ENCODE assay signal across 1 cellular context in the genomic region with DNA sequence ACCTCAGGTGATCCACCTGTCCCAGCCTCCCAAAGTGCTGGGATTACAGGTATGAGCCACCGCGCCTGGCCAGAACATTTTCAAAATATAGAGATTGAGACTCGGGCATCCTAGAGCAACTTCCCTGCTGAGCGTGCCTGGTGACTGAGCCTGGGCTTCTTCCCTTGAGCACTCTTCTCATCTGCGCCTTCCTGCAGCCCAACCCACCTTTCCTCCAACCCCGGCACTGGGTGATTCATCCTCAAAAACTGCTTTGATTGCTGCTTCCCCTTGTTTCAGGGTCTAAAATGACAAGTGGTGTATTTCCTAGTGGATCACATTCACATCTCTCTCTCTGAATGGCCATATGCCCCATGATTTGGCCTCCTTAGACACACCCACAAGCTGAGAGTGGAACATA.
TF ChIP-seq lines count a peak whose summit lies in the region.

No MANE protein-coding gene starts in this region.

TF ChIP-seq in IMR-90, 13 proteins besides CTCF, POLR2A, EP300 and RAD21 (continued from another document):
- TF ChIP-seq, protein P1, sequence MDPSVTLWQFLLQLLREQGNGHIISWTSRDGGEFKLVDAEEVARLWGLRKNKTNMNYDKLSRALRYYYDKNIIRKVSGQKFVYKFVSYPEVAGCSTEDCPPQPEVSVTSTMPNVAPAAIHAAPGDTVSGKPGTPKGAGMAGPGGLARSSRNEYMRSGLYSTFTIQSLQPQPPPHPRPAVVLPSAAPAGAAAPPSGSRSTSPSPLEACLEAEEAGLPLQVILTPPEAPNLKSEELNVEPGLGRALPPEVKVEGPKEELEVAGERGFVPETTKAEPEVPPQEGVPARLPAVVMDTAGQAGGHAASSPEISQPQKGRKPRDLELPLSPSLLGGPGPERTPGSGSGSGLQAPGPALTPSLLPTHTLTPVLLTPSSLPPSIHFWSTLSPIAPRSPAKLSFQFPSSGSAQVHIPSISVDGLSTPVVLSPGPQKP (IDR thresholded peaks at IDR 0.05; ENCODE audit: borderline replicate concordance, low read depth, low read length), result no peak
- no peak for TF ChIP-seq MAZ (IDR thresholded peaks at IDR 0.05; ENCODE audit: borderline replicate concordance, low read depth, low read length)
- no peak for TF ChIP-seq RCOR1 (IDR thresholded peaks at IDR 0.05; ENCODE audit: insufficient replicate concordance, low read length)
- TF ChIP-seq CEBPB (IDR thresholded peaks at IDR 0.05; ENCODE audit: low read depth, low read length), result no peak
- no peak for TF ChIP-seq NFE2L2 (IDR thresholded peaks at IDR 0.05; ENCODE audit: low read depth, low read length)
- no peak for TF ChIP-seq RFX5 (IDR thresholded peaks at IDR 0.05; ENCODE audit: low read depth, low read length)
- TF ChIP-seq MXI1 (IDR thresholded peaks at IDR 0.05; ENCODE audit: borderline replicate concordance, low read depth, low read length), result no peak
- no peak for TF ChIP-seq MAFK (IDR thresholded peaks at IDR 0.05; ENCODE audit: low read depth, low read length)
- TF ChIP-seq SMC3 (IDR thresholded peaks at IDR 0.05; ENCODE audit: low read depth, low read length), result no peak
- no peak for TF ChIP-seq FOS (IDR thresholded peaks at IDR 0.05; ENCODE audit: low read depth, low read length)
- no peak for TF ChIP-seq BHLHE40 (IDR thresholded peaks at IDR 0.05; ENCODE audit: low read depth, low read length)
- TF ChIP-seq CHD1 (IDR thresholded peaks at IDR 0.05; ENCODE audit: low read depth, low read length), result no peak
